Comparison of ENCODE assay signal across 19 cellular contexts in the genomic region with DNA sequence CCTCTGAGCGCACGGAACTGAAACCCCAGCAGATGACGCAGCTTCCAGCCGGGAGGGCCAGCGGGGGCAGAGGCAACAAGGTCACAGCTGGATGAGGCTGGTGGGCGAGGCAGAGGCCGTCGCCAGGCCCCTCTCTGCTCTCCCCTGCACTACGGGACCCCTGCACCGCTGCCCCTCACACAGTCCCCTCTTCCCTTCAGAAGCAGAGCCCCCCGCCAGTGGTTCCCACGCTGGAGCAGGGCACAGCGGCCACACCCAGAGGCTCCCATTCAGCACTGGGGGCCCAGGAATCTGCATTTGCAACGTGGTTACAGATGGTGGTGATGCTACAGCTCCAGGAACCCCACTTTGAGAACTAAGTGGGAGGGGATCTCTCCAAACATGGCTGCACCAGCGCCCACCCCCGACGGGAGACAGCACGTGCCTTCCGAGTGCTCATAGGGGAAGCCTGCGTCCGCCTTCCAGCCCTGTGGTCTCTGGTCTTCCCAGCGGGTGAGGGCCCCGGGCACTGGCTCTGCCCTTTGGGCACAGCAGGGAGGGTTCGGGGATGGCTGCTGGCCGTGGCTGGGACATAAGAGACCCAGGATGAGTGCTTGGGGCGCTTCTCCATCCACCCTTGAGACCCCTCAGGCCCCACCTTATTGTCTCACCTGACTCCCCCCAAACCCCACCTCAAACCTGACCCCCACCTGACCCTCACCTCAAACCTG. TPM values are rescaled to one million over a fixed set of nuclear protein-coding genes. Genes with fewer than 3 reads are reported as not detected.
DNase-seq lines count a peak whose midpoint lies in the region; ATAC-seq, FAIRE-seq and TF ChIP-seq lines count a peak whose summit lies in the region.
"Had no signal": no experiment of that assay in that cellular context is flagged by ENCODE, and none has a peak within 500 bp of the region (broad histone marks: within the 10 kb centered on the region; RNA-seq: fewer than 3 reads in every experiment).

No MANE protein-coding gene starts in this region.

- peak overlapping the region; percentile 21 for H3K4me2 ChIP-seq in HepG2 (ENCODE audit: low read depth, low read length)

- no peak for FAIRE-seq in HepG2 (lab: Jason Lieb, UNC)
- FAIRE-seq: GM12892, H1, RCC 7860 had no signal

- H4K20me1 ChIP-seq in HepG2 (ENCODE audit: insufficient read depth, low read length) = no peaks in the 10 kb centered on the region

- no peaks in the 10 kb centered on the region for H3K79me2 ChIP-seq in HepG2 (ENCODE audit: insufficient read depth, low read length)

- TF ChIP-seq POLR2A in HepG2 (IDR thresholded peaks at IDR 0.05; ENCODE audit: insufficient read depth in 1 of 2, low read depth in 2 of 2, low read length in 2 of 2) = no peak
- no peak for TF ChIP-seq POLR2A in right lobe of liver (IDR thresholded peaks at IDR 0.05)

- H3K9ac ChIP-seq in HepG2 (ENCODE audit: insufficient read depth, low read depth, low read length) (no peak overlapping the region), colonic mucosa (ENCODE audit: low read depth in 2 of 2, low read length in 2 of 2) (peak overlapping the region; percentile 28 to 93), mucosa of rectum (ENCODE audit: low read depth in 1 of 2, low read length in 2 of 2) (peak overlapping the region; percentile 63 to 68)

- intact Hi-C loops in HepG2 (cut with micrococcal nuclease; ENCODE audit: unreplicated experiment) = no loop called here
- intact Hi-C loops in right lobe of liver (cut with DNase I) = no loop called here
- intact Hi-C loops in colonic mucosa (cut with DNase I) = no loop called here

- TF ChIP-seq EP300 in HepG2 (IDR thresholded peaks at IDR 0.05; ENCODE audit: low read depth in 2 of 2, low read length in 2 of 2) (no peak), HepG2 (CRISPR knock-in tag; IDR thresholded peaks at IDR 0.05; ENCODE audit: borderline replicate concordance) (no peak)

- POLR2A ChIA-PET in HepG2 (lab: Yijun Ruan, JAX) = interaction anchor here (0.7 to 1.3 kb wide), 3 partner anchors 7 to 14 kb away, joined by 3 to 5 read pairs (median 3); partner anchors contain the start of gene FN3KRP

- H3K36me3 ChIP-seq in HepG2 (replicated peaks in 1 of 2; ENCODE audit: control insufficient read depth in 1 of 2, insufficient read depth in 2 of 2, low read length in 2 of 2) (no peaks in the 10 kb centered on the region), right lobe of liver (no peaks in the 10 kb centered on the region), colonic mucosa (no peaks in the 10 kb centered on the region), mucosa of rectum (ENCODE audit: control insufficient read depth in 2 of 2, insufficient read depth in 2 of 2, low read length in 2 of 2) (no peaks in the 10 kb centered on the region)

- H3K27me3 ChIP-seq in HepG2 (ENCODE audit: control insufficient read depth in 1 of 2, insufficient read depth in 2 of 2, low read length in 2 of 2) (peaks cover 0 to 22% of the 10 kb centered on the region in 2 experiments; a peak in 2 of 5 replicates), right lobe of liver (no peaks in the 10 kb centered on the region), colonic mucosa (no peaks in the 10 kb centered on the region), mucosa of rectum (ENCODE audit: control insufficient read depth in 2 of 2, insufficient read depth in 2 of 2, low read length in 2 of 2) (no peaks in the 10 kb centered on the region)

- TF ChIP-seq CTCF in HepG2 (CRISPR knock-in tag; IDR thresholded peaks at IDR 0.05) (no peak), right lobe of liver (IDR thresholded peaks at IDR 0.05) (no peak), colonic mucosa (IDR thresholded peaks at IDR 0.05) (no peak)

- in situ Hi-C loops in HepG2 (cut with HindIII; ENCODE audit: extremely low pct_ligation_motif_present, low pct_unique_long_range_greater_than_20kb) = no loop called here

- BruUV-seq in HepG2 (replicated peaks; lab: Mats Ljungman, UMichigan) = no TSS peak

- H2AFZ ChIP-seq in HepG2 (ENCODE audit: low read length) = no peak overlapping the region

- CTCF ChIA-PET in HepG2 (lab: Yijun Ruan, JAX; ENCODE audit: low intra/inter-chr PET ratio, low total read pairs) = no interaction called here

- H3K27ac ChIP-seq in HepG2 (ENCODE audit: extremely low read length, insufficient read depth, low read length) (no peak overlapping the region), right lobe of liver (no peak overlapping the region), colonic mucosa (peak overlapping the region; percentile 87), mucosa of rectum (ENCODE audit: low read depth in 2 of 2, low read length in 2 of 2) (peak overlapping the region; percentile 96 to 97)
- H3K27ac ChIP-seq: HL-60 had no signal

- no peak for ATAC-seq in HepG2
- no peak for ATAC-seq in right lobe of liver
- no peak for ATAC-seq in GM19351 (IDR thresholded peaks at IDR 0.05; ENCODE audit: unreplicated experiment)
- no peak for ATAC-seq in SK-N-SH treated with all-trans-retinoic acid at 6 μM for 48 hours

- no peaks in the 10 kb centered on the region for H3K9me3 ChIP-seq in HepG2 (ENCODE audit: low read length)
- H3K9me3 ChIP-seq in right lobe of liver = no peaks in the 10 kb centered on the region
- no peaks in the 10 kb centered on the region for H3K9me3 ChIP-seq in colonic mucosa
- no peaks in the 10 kb centered on the region for H3K9me3 ChIP-seq in mucosa of rectum (ENCODE audit: control insufficient read depth in 2 of 2, low read length in 2 of 2)

- DNase-seq in HepG2 (ENCODE audit: low spot score) = no peak
- no peak for DNase-seq in right lobe of liver
- no peak for DNase-seq in colonic mucosa
- DNase-seq in iPS-NIHi11 (ENCODE audit: low spot score) = no peak
- no peak for DNase-seq in GF-D8 (lab: John Stamatoyannopoulos, UW)
- DNase-seq: Calu3; CD4-positive, CD25-positive, alpha-beta regulatory T cell; HFFc6; KG1; NCI-H187 treated with DMSO at 0.1 percent for 48 hours; NCI-H446 treated with DMSO at 0.1 percent for 48 hours; NCI-H748 treated with DMSO at 0.1 percent for 48 hours had no signal

- no peak for TF ChIP-seq RAD21 in HepG2 (CRISPR knock-in tag; IDR thresholded peaks at IDR 0.05)

- H3K4me1 ChIP-seq in HepG2 (ENCODE audit: insufficient read depth, low read length) (peaks cover 66% of the 10 kb centered on the region), right lobe of liver (peaks cover 0 to 10% (median 3%) of the 10 kb centered on the region in 4 donors), colonic mucosa (peaks cover 18% of the 10 kb centered on the region), mucosa of rectum (ENCODE audit: control insufficient read depth in 2 of 2, insufficient read depth in 2 of 2, low read length in 2 of 2) (peaks cover 35 to 51% of the 10 kb centered on the region in 2 donors)

- 42% methylated on average over 25 of the region's 26 CpGs for WGBS in HepG2 (ENCODE audit: low lambda C conversion rate)
- WGBS in right lobe of liver (ENCODE audit: insufficient coverage, low coverage, low lambda C conversion rate, missing lambda C conversion rate) = 92% methylated on average over 5 of the region's 26 CpGs

- peak overlapping the region in 1 of 3 experiments; percentile 1; a peak in 1 of 6 replicates for H3K4me3 ChIP-seq in HepG2 (replicated peaks in 1 of 3; ENCODE audit: insufficient read depth in 1 of 3, low read depth in 2 of 3, low read length in 3 of 3)
- H3K4me3 ChIP-seq in right lobe of liver = no peak overlapping the region
- peak overlapping the region; percentile 22 for H3K4me3 ChIP-seq in colonic mucosa
- H3K4me3 ChIP-seq in mucosa of rectum (ENCODE audit: low read length in 2 of 2) = peak overlapping the region; percentile 50 to 56

RNA-seq across cellular contexts. Expression of gene RAB40B, which starts 4.7 kb away (rescaled TPM):
- total RNA-seq in HepG2 (2016; rRNA removed; fragmentation: Illumina TruSeq; extraction: Trizol) = 4.4 and 6.2 TPM in 2 replicates
- 8.6 and 11.9 TPM in 2 replicates for total RNA-seq in HepG2 (2016; cell fraction: cytosol; rRNA removed; fragmentation: Illumina TruSeq; extraction: Trizol; ENCODE audit: low read depth)
- total RNA-seq in HepG2 (2016; cell fraction: insoluble cytoplasmic fraction; rRNA removed; fragmentation: Illumina TruSeq; extraction: Trizol) = 6.2 and 7.4 TPM in 2 replicates
- 18.5 and 22.6 TPM in 2 replicates for total RNA-seq in HepG2 (2016; cell fraction: membrane; rRNA removed; fragmentation: Illumina TruSeq; extraction: Trizol)
- total RNA-seq in HepG2 (2016; cell fraction: nucleus; rRNA removed; fragmentation: Illumina TruSeq; extraction: Trizol) = 3.7 TPM in 2 replicates
- polyA plus RNA-seq in HepG2 (2011; rRNA removed) = 6.5 and 7.2 TPM in 2 replicates
- 5.7 and 9.9 TPM in 2 replicates for polyA plus RNA-seq in HepG2 (2011; cell fraction: cytosol; rRNA removed)
- polyA plus RNA-seq in HepG2 (2011; cell fraction: nucleus; rRNA removed) = 10.8 and 12.6 TPM in 2 replicates
- polyA plus RNA-seq in HepG2 (2012) = 6.2 and 7.3 TPM in 2 replicates
- polyA plus RNA-seq in HepG2 (2016; cell fraction: cytosol; fragmentation: Illumina TruSeq; extraction: Trizol; ENCODE audit: low read depth) = 25.0 and 26.7 TPM in 2 replicates
- polyA plus RNA-seq in HepG2 (2016; cell fraction: insoluble cytoplasmic fraction; fragmentation: Illumina TruSeq; extraction: Trizol; ENCODE audit: low read depth) = 7.0 and 7.6 TPM in 2 replicates
- 27.5 and 28.9 TPM in 2 replicates for polyA plus RNA-seq in HepG2 (2016; cell fraction: membrane; fragmentation: Illumina TruSeq; extraction: Trizol; ENCODE audit: low read depth)
- 8.7 and 12.0 TPM in 2 replicates for polyA plus RNA-seq in HepG2 (2016; cell fraction: nucleus; fragmentation: Illumina TruSeq; extraction: Trizol; ENCODE audit: insufficient read depth, low read depth)
- 3.1 and 8.9 TPM in 2 replicates for polyA minus RNA-seq in HepG2 (2011; rRNA and poly(A)+ RNA removed; ENCODE audit: low replicate concordance)
- polyA minus RNA-seq in HepG2 (2011; cell fraction: cytosol; rRNA and poly(A)+ RNA removed) = 1.4 and 3.2 TPM in 2 replicates
- 2.7 TPM in 2 replicates for polyA minus RNA-seq in HepG2 (2011; cell fraction: nucleus; rRNA and poly(A)+ RNA removed)
- total RNA-seq in right lobe of liver = 10 to 100 TPM in 3 of 6 experiments, 1 to 10 TPM in 3; 3.7 to 12.5 (median 9.3) TPM
- 10 to 100 TPM; 34.7 to 35.8 TPM for total RNA-seq in colonic mucosa

RNA-seq across cellular contexts. Expression of gene FN3KRP, which starts 13.3 kb away (rescaled TPM):
- 28.2 and 36.1 TPM in 2 replicates for total RNA-seq in HepG2 (2016; rRNA removed; fragmentation: Illumina TruSeq; extraction: Trizol)
- total RNA-seq in HepG2 (2016; cell fraction: cytosol; rRNA removed; fragmentation: Illumina TruSeq; extraction: Trizol; ENCODE audit: low read depth) = 5.3 and 7.1 TPM in 2 replicates
- total RNA-seq in HepG2 (2016; cell fraction: insoluble cytoplasmic fraction; rRNA removed; fragmentation: Illumina TruSeq; extraction: Trizol) = 27.6 and 34.8 TPM in 2 replicates
- total RNA-seq in HepG2 (2016; cell fraction: membrane; rRNA removed; fragmentation: Illumina TruSeq; extraction: Trizol) = 17.5 and 18.4 TPM in 2 replicates
- 16.5 and 21.0 TPM in 2 replicates for total RNA-seq in HepG2 (2016; cell fraction: nucleus; rRNA removed; fragmentation: Illumina TruSeq; extraction: Trizol)
- polyA plus RNA-seq in HepG2 (2011; rRNA removed) = 22.1 and 22.4 TPM in 2 replicates
- polyA plus RNA-seq in HepG2 (2011; cell fraction: cytosol; rRNA removed) = 17.7 and 18.3 TPM in 2 replicates
- 34.0 and 36.3 TPM in 2 replicates for polyA plus RNA-seq in HepG2 (2011; cell fraction: nucleus; rRNA removed)
- polyA plus RNA-seq in HepG2 (2012) = 27.4 and 37.9 TPM in 2 replicates
- polyA plus RNA-seq in HepG2 (2016; cell fraction: cytosol; fragmentation: Illumina TruSeq; extraction: Trizol; ENCODE audit: low read depth) = 6.9 and 7.2 TPM in 2 replicates
- polyA plus RNA-seq in HepG2 (2016; cell fraction: insoluble cytoplasmic fraction; fragmentation: Illumina TruSeq; extraction: Trizol; ENCODE audit: low read depth) = 54.4 and 62.2 TPM in 2 replicates
- polyA plus RNA-seq in HepG2 (2016; cell fraction: membrane; fragmentation: Illumina TruSeq; extraction: Trizol; ENCODE audit: low read depth) = 14.4 and 14.9 TPM in 2 replicates
- polyA plus RNA-seq in HepG2 (2016; cell fraction: nucleus; fragmentation: Illumina TruSeq; extraction: Trizol; ENCODE audit: insufficient read depth, low read depth) = 57.5 and 59.5 TPM in 2 replicates
- polyA minus RNA-seq in HepG2 (2011; rRNA and poly(A)+ RNA removed; ENCODE audit: low replicate concordance) = 13.3 and 23.3 TPM in 2 replicates
- 11.0 and 11.2 TPM in 2 replicates for polyA minus RNA-seq in HepG2 (2011; cell fraction: cytosol; rRNA and poly(A)+ RNA removed)
- polyA minus RNA-seq in HepG2 (2011; cell fraction: nucleus; rRNA and poly(A)+ RNA removed) = 9.8 and 12.2 TPM in 2 replicates
- total RNA-seq in right lobe of liver = 10 to 100 TPM in 4 of 6 experiments, 1 to 10 TPM in 2; 7.6 to 24.8 (median 14.3) TPM
- 10 to 100 TPM; 34.4 to 52.5 TPM for total RNA-seq in colonic mucosa

RNA-seq across cellular contexts. Expression of gene FN3K, which starts 32.2 kb away (rescaled TPM):
- total RNA-seq in HepG2 (2016; rRNA removed; fragmentation: Illumina TruSeq; extraction: Trizol) = 12.2 and 22.0 TPM in 2 replicates
- 9.6 and 10.3 TPM in 2 replicates for total RNA-seq in HepG2 (2016; cell fraction: cytosol; rRNA removed; fragmentation: Illumina TruSeq; extraction: Trizol; ENCODE audit: low read depth)
- total RNA-seq in HepG2 (2016; cell fraction: insoluble cytoplasmic fraction; rRNA removed; fragmentation: Illumina TruSeq; extraction: Trizol) = 12.7 and 23.9 TPM in 2 replicates
- total RNA-seq in HepG2 (2016; cell fraction: membrane; rRNA removed; fragmentation: Illumina TruSeq; extraction: Trizol) = 17.0 and 17.4 TPM in 2 replicates
- total RNA-seq in HepG2 (2016; cell fraction: nucleus; rRNA removed; fragmentation: Illumina TruSeq; extraction: Trizol) = 29.1 and 32.3 TPM in 2 replicates
- polyA plus RNA-seq in HepG2 (2011; rRNA removed) = 3.5 and 5.7 TPM in 2 replicates
- 1.9 and 2.0 TPM in 2 replicates for polyA plus RNA-seq in HepG2 (2011; cell fraction: cytosol; rRNA removed)
- 27.8 and 27.9 TPM in 2 replicates for polyA plus RNA-seq in HepG2 (2011; cell fraction: nucleus; rRNA removed)
- 48.6 and 58.1 TPM in 2 replicates for polyA plus RNA-seq in HepG2 (2012)
- 21.3 and 21.5 TPM in 2 replicates for polyA plus RNA-seq in HepG2 (2016; cell fraction: cytosol; fragmentation: Illumina TruSeq; extraction: Trizol; ENCODE audit: low read depth)
- 52.3 and 61.0 TPM in 2 replicates for polyA plus RNA-seq in HepG2 (2016; cell fraction: insoluble cytoplasmic fraction; fragmentation: Illumina TruSeq; extraction: Trizol; ENCODE audit: low read depth)
- 23.7 and 26.9 TPM in 2 replicates for polyA plus RNA-seq in HepG2 (2016; cell fraction: membrane; fragmentation: Illumina TruSeq; extraction: Trizol; ENCODE audit: low read depth)
- polyA plus RNA-seq in HepG2 (2016; cell fraction: nucleus; fragmentation: Illumina TruSeq; extraction: Trizol; ENCODE audit: insufficient read depth, low read depth) = 78.1 and 80.9 TPM in 2 replicates
- polyA minus RNA-seq in HepG2 (2011; rRNA and poly(A)+ RNA removed; ENCODE audit: low replicate concordance) = 1.6 and 9.2 TPM in 2 replicates
- polyA minus RNA-seq in HepG2 (2011; cell fraction: cytosol; rRNA and poly(A)+ RNA removed) = 17.1 and 26.0 TPM in 2 replicates
- 24.3 and 29.1 TPM in 2 replicates for polyA minus RNA-seq in HepG2 (2011; cell fraction: nucleus; rRNA and poly(A)+ RNA removed)
- total RNA-seq in right lobe of liver = 10 to 100 TPM; 29.6 to 61.6 (median 45.5) TPM
- 10 to 100 TPM; 46.9 to 69.5 TPM for total RNA-seq in colonic mucosa

RNA-seq across cellular contexts. Expression of gene TBCD, which starts 48.7 kb away (rescaled TPM):
- total RNA-seq in HepG2 (2016; rRNA removed; fragmentation: Illumina TruSeq; extraction: Trizol) (33.9 and 49.6 TPM in 2 replicates), right lobe of liver (10 to 100 TPM; 28.0 to 55.7 (median 41.3) TPM), colonic mucosa (100 to 1,000 TPM in 1 of 2 donors, 10 to 100 TPM in 1; 49.2 to 101 TPM)
- 98.6 and 103 TPM in 2 replicates for total RNA-seq in HepG2 (2016; cell fraction: cytosol; rRNA removed; fragmentation: Illumina TruSeq; extraction: Trizol; ENCODE audit: low read depth)
- 32.6 and 40.4 TPM in 2 replicates for total RNA-seq in HepG2 (2016; cell fraction: insoluble cytoplasmic fraction; rRNA removed; fragmentation: Illumina TruSeq; extraction: Trizol)
- total RNA-seq in HepG2 (2016; cell fraction: membrane; rRNA removed; fragmentation: Illumina TruSeq; extraction: Trizol) = 28.6 and 30.6 TPM in 2 replicates
- 44.9 and 51.2 TPM in 2 replicates for total RNA-seq in HepG2 (2016; cell fraction: nucleus; rRNA removed; fragmentation: Illumina TruSeq; extraction: Trizol)
- polyA plus RNA-seq in HepG2 (2011; rRNA removed) = 54.8 and 58.7 TPM in 2 replicates
- polyA plus RNA-seq in HepG2 (2011; cell fraction: cytosol; rRNA removed) = 29.1 and 46.9 TPM in 2 replicates
- 327 and 449 TPM in 2 replicates for polyA plus RNA-seq in HepG2 (2011; cell fraction: nucleus; rRNA removed)
- 37.3 and 41.7 TPM in 2 replicates for polyA plus RNA-seq in HepG2 (2012)
- polyA plus RNA-seq in HepG2 (2016; cell fraction: cytosol; fragmentation: Illumina TruSeq; extraction: Trizol; ENCODE audit: low read depth) = 3.7 and 4.9 TPM in 2 replicates
- 39.7 and 51.2 TPM in 2 replicates for polyA plus RNA-seq in HepG2 (2016; cell fraction: insoluble cytoplasmic fraction; fragmentation: Illumina TruSeq; extraction: Trizol; ENCODE audit: low read depth)
- 5.6 and 6.8 TPM in 2 replicates for polyA plus RNA-seq in HepG2 (2016; cell fraction: membrane; fragmentation: Illumina TruSeq; extraction: Trizol; ENCODE audit: low read depth)
- polyA plus RNA-seq in HepG2 (2016; cell fraction: nucleus; fragmentation: Illumina TruSeq; extraction: Trizol; ENCODE audit: insufficient read depth, low read depth) = 140 and 151 TPM in 2 replicates
- polyA minus RNA-seq in HepG2 (2011; rRNA and poly(A)+ RNA removed; ENCODE audit: low replicate concordance) = 67.0 and 125 TPM in 2 replicates
- polyA minus RNA-seq in HepG2 (2011; cell fraction: cytosol; rRNA and poly(A)+ RNA removed) = 38.0 and 45.2 TPM in 2 replicates
- 51.1 and 51.6 TPM in 2 replicates for polyA minus RNA-seq in HepG2 (2011; cell fraction: nucleus; rRNA and poly(A)+ RNA removed)

RNA-seq across cellular contexts. Expression of gene WDR45B, which starts 54.9 kb away (rescaled TPM):
- total RNA-seq in HepG2 (2016; rRNA removed; fragmentation: Illumina TruSeq; extraction: Trizol) (86.2 and 88.8 TPM in 2 replicates), right lobe of liver (10 to 100 TPM; 27.7 to 40.7 (median 31.6) TPM), colonic mucosa (100 to 1,000 TPM in 1 of 2 donors, 10 to 100 TPM in 1; 58.8 to 119 TPM)
- total RNA-seq in HepG2 (2016; cell fraction: cytosol; rRNA removed; fragmentation: Illumina TruSeq; extraction: Trizol; ENCODE audit: low read depth) = 59.9 and 62.3 TPM in 2 replicates
- 80.2 and 87.6 TPM in 2 replicates for total RNA-seq in HepG2 (2016; cell fraction: insoluble cytoplasmic fraction; rRNA removed; fragmentation: Illumina TruSeq; extraction: Trizol)
- 148 and 149 TPM in 2 replicates for total RNA-seq in HepG2 (2016; cell fraction: membrane; rRNA removed; fragmentation: Illumina TruSeq; extraction: Trizol)
- total RNA-seq in HepG2 (2016; cell fraction: nucleus; rRNA removed; fragmentation: Illumina TruSeq; extraction: Trizol) = 45.2 and 55.4 TPM in 2 replicates
- 153 and 155 TPM in 2 replicates for polyA plus RNA-seq in HepG2 (2011; rRNA removed)
- 121 and 131 TPM in 2 replicates for polyA plus RNA-seq in HepG2 (2011; cell fraction: cytosol; rRNA removed)
- 186 and 214 TPM in 2 replicates for polyA plus RNA-seq in HepG2 (2011; cell fraction: nucleus; rRNA removed)
- 124 and 164 TPM in 2 replicates for polyA plus RNA-seq in HepG2 (2012)
- 65.9 and 70.7 TPM in 2 replicates for polyA plus RNA-seq in HepG2 (2016; cell fraction: cytosol; fragmentation: Illumina TruSeq; extraction: Trizol; ENCODE audit: low read depth)
- polyA plus RNA-seq in HepG2 (2016; cell fraction: insoluble cytoplasmic fraction; fragmentation: Illumina TruSeq; extraction: Trizol; ENCODE audit: low read depth) = 89.4 and 101 TPM in 2 replicates
- 129 and 138 TPM in 2 replicates for polyA plus RNA-seq in HepG2 (2016; cell fraction: membrane; fragmentation: Illumina TruSeq; extraction: Trizol; ENCODE audit: low read depth)
- 81.4 and 81.5 TPM in 2 replicates for polyA plus RNA-seq in HepG2 (2016; cell fraction: nucleus; fragmentation: Illumina TruSeq; extraction: Trizol; ENCODE audit: insufficient read depth, low read depth)
- 68.7 and 113 TPM in 2 replicates for polyA minus RNA-seq in HepG2 (2011; rRNA and poly(A)+ RNA removed; ENCODE audit: low replicate concordance)
- polyA minus RNA-seq in HepG2 (2011; cell fraction: cytosol; rRNA and poly(A)+ RNA removed) = 60.7 and 64.4 TPM in 2 replicates
- 61.5 and 68.1 TPM in 2 replicates for polyA minus RNA-seq in HepG2 (2011; cell fraction: nucleus; rRNA and poly(A)+ RNA removed)

Comparison
In these comparisons a context has a peak if more than half of its experiments do, and no peak if none do; other contexts are left out.
1. H3K27ac ChIP-seq: peak in colonic mucosa (single experiment) and mucosa of rectum (2 of 2); none in HepG2 (single experiment) and right lobe of liver (0 of 3).
2. H3K4me3 ChIP-seq: peak in colonic mucosa (single experiment) and mucosa of rectum (2 of 2); none in right lobe of liver (0 of 3).